26 cellular contexts compared by ENCODE assay signal in genomic region chr9:133056533-133056932, GRCh38. TPM values are rescaled to one million over a fixed set of nuclear protein-coding genes. Genes with fewer than 3 reads are reported as not detected.
A peak's percentile ranks its signal among the peaks of the same experiment; 100 is the strongest.
DNase-seq lines count a peak whose midpoint lies in the region; ATAC-seq lines count a peak whose summit lies in the region.
"Had no signal": no experiment of that assay in that cellular context is flagged by ENCODE, and none has a peak within 500 bp of the region (broad histone marks: within the 10 kb centered on the region; RNA-seq: fewer than 3 reads in every experiment).

No MANE protein-coding gene starts in this region.

- H3K4me1 Mint-ChIP-seq in activated naive CD4-positive, alpha-beta T cell treated with anti-CD3 and anti-CD28 coated beads for 36 hours (ENCODE audit: low read depth) = peaks cover 54% of the 10 kb centered on the region
- peaks cover 44% of the 10 kb centered on the region for H3K4me1 Mint-ChIP-seq in activated T-helper 1 cell treated with anti-CD3 and anti-CD28 coated beads, Interleukin-12 subunit alpha, Interleukin-12 subunit beta, Interleukin-2, Interleukin-4 antibody, amounts not matched to agents 30 ng/mL and 10 ng/mL and 1 ng/mL, durations not matched to agents 14 hours and 24 hours and 36 hours (ENCODE audit: low read depth)
- peaks cover 16 to 58% (median 43%) of the 10 kb centered on the region in 4 donors for H3K4me1 Mint-ChIP-seq in naive thymus-derived CD8-positive, alpha-beta T cell

- H3K27ac Mint-ChIP-seq in activated naive CD4-positive, alpha-beta T cell treated with anti-CD3 and anti-CD28 coated beads for 36 hours = peak overlapping the region; percentile 41
- H3K27ac Mint-ChIP-seq in activated T-helper 1 cell treated with anti-CD3 and anti-CD28 coated beads, Interleukin-12 subunit alpha, Interleukin-12 subunit beta, Interleukin-2, Interleukin-4 antibody, amounts not matched to agents 30 ng/mL and 10 ng/mL and 1 ng/mL, durations not matched to agents 14 hours and 24 hours and 36 hours = peak overlapping the region; percentile 34
- H3K27ac Mint-ChIP-seq in naive thymus-derived CD8-positive, alpha-beta T cell = peak overlapping the region; percentile 51 to 87 (median 76)
- H3K27ac Mint-ChIP-seq: activated B cell treated with CpG ODN at 0.5 μM for 24 hours, H9, progenitor cell of endocrine pancreas had no signal

- peaks cover 19% of the 10 kb centered on the region for H3K36me3 Mint-ChIP-seq in activated naive CD4-positive, alpha-beta T cell treated with anti-CD3 and anti-CD28 coated beads for 36 hours (ENCODE audit: low read depth)
- peaks cover 38% of the 10 kb centered on the region for H3K36me3 Mint-ChIP-seq in activated T-helper 1 cell treated with anti-CD3 and anti-CD28 coated beads, Interleukin-12 subunit alpha, Interleukin-12 subunit beta, Interleukin-2, Interleukin-4 antibody, amounts not matched to agents 30 ng/mL and 10 ng/mL and 1 ng/mL, durations not matched to agents 14 hours and 24 hours and 36 hours (ENCODE audit: low read depth)
- H3K36me3 Mint-ChIP-seq in naive thymus-derived CD8-positive, alpha-beta T cell = peaks cover 0 to 41% (median 16%) of the 10 kb centered on the region in 3 donors

- intact Hi-C loops in activated naive CD4-positive, alpha-beta T cell treated with anti-CD3 and anti-CD28 coated beads for 36 hours (cut with micrococcal nuclease) = loop anchor here (2.0 kb wide), 1 partner anchor 26 kb away; the partner anchor contains the start of gene GTF3C5
- intact Hi-C loops in activated T-helper 1 cell treated with anti-CD3 and anti-CD28 coated beads, Interleukin-12 subunit alpha, Interleukin-12 subunit beta, Interleukin-2, Interleukin-4 antibody, amounts not matched to agents 30 ng/mL and 10 ng/mL and 1 ng/mL, durations not matched to agents 14 hours and 24 hours and 36 hours (cut with micrococcal nuclease) = no loop called here

- POLR2A ChIA-PET in naive thymus-derived CD8-positive, alpha-beta T cell (lab: Charles Lee) = interaction anchor here (1.3 to 2.4 kb wide), 2 partner anchors 26 to 93 kb away, joined by 5 to 6 read pairs; partner anchors contain the start of gene GTF3C5

- CTCF ChIA-PET in activated naive CD4-positive, alpha-beta T cell treated with anti-CD3 and anti-CD28 coated beads for 36 hours (lab: Charles Lee) = interaction anchor here (1.1 kb wide), 1 partner anchor 8 kb away, joined by 4 read pairs; no protein-coding TSS in a partner anchor

- no peaks in the 10 kb centered on the region for H3K27me3 Mint-ChIP-seq in activated naive CD4-positive, alpha-beta T cell treated with anti-CD3 and anti-CD28 coated beads for 36 hours (ENCODE audit: low read depth)
- no peaks in the 10 kb centered on the region for H3K27me3 Mint-ChIP-seq in activated T-helper 1 cell treated with anti-CD3 and anti-CD28 coated beads, Interleukin-12 subunit alpha, Interleukin-12 subunit beta, Interleukin-2, Interleukin-4 antibody, amounts not matched to agents 30 ng/mL and 10 ng/mL and 1 ng/mL, durations not matched to agents 14 hours and 24 hours and 36 hours (ENCODE audit: insufficient read depth)
- H3K27me3 Mint-ChIP-seq in naive thymus-derived CD8-positive, alpha-beta T cell = no peaks in the 10 kb centered on the region
- H3K27me3 Mint-ChIP-seq: activated B cell treated with CpG ODN at 0.5 μM for 24 hours, progenitor cell of endocrine pancreas had no signal

- no peak overlapping the region for H3K4me3 Mint-ChIP-seq in activated naive CD4-positive, alpha-beta T cell treated with anti-CD3 and anti-CD28 coated beads for 36 hours
- no peak overlapping the region for H3K4me3 Mint-ChIP-seq in activated T-helper 1 cell treated with anti-CD3 and anti-CD28 coated beads, Interleukin-12 subunit alpha, Interleukin-12 subunit beta, Interleukin-2, Interleukin-4 antibody, amounts not matched to agents 30 ng/mL and 10 ng/mL and 1 ng/mL, durations not matched to agents 14 hours and 24 hours and 36 hours
- H3K4me3 Mint-ChIP-seq in naive thymus-derived CD8-positive, alpha-beta T cell = peak overlapping the region in 6 of 10 donors; percentile 29 to 75 (median 54)
- H3K4me3 Mint-ChIP-seq: activated B cell treated with CpG ODN at 0.5 μM for 24 hours, CD14-positive monocyte, H9, neural crest cell had no signal

- no peak for ATAC-seq in naive thymus-derived CD8-positive, alpha-beta T cell
- no peak for ATAC-seq in HG03469 (IDR thresholded peaks at IDR 0.05; ENCODE audit: unreplicated experiment)
- ATAC-seq: heart right ventricle, left lobe of liver, Panc1 had no signal

- DNase-seq in activated naive CD4-positive, alpha-beta T cell treated with anti-CD3 and anti-CD28 coated beads for 36 hours = peak; percentile 27
- DNase-seq in activated naive CD4-positive, alpha-beta T cell treated with anti-CD3 and anti-CD28 coated beads, Interleukin-2, amount 50 U/mL, for 16 hours = no peak
- DNase-seq in D341Med (ENCODE audit: low spot score) (peak; percentile 18), UCSD-AML1 (lab: John Stamatoyannopoulos, UW; ENCODE audit: unreplicated experiment) (no peak), SW 1271 (lab: John Stamatoyannopoulos, UW) (no peak)
- no peak for DNase-seq in activated T-helper 1 cell treated with anti-CD3 and anti-CD28 coated beads, Interleukin-12 subunit alpha, Interleukin-12 subunit beta, Interleukin-2, Interleukin-4 antibody, amounts not matched to agents 30 ng/mL and 10 ng/mL and 1 ng/mL, durations not matched to agents 14 hours and 24 hours and 36 hours (ENCODE audit: low spot score)
- DNase-seq in naive thymus-derived CD8-positive, alpha-beta T cell = no peak
- DNase-seq: ACHN; activated B cell treated with CpG ODN at 0.5 μM for 24 hours; anterior cingulate cortex; central memory CD4-positive, alpha-beta T cell; dermis blood vessel endothelial cell; H9; heart right ventricle; IMR-90; MM.1S; NCI-H1436 treated with DMSO at 0.1 percent for 48 hours; NK-92 treated with Interleukin-12 subunit alpha and Interleukin-12 subunit beta, amount 100 ng/mL, for 24 hours; SJCRH30; substantia nigra had no signal

- H3K9me3 Mint-ChIP-seq in activated naive CD4-positive, alpha-beta T cell treated with anti-CD3 and anti-CD28 coated beads for 36 hours = no peaks in the 10 kb centered on the region
- H3K9me3 Mint-ChIP-seq in activated T-helper 1 cell treated with anti-CD3 and anti-CD28 coated beads, Interleukin-12 subunit alpha, Interleukin-12 subunit beta, Interleukin-2, Interleukin-4 antibody, amounts not matched to agents 30 ng/mL and 10 ng/mL and 1 ng/mL, durations not matched to agents 14 hours and 24 hours and 36 hours = no peaks in the 10 kb centered on the region
- H3K9me3 Mint-ChIP-seq in naive thymus-derived CD8-positive, alpha-beta T cell = no peaks in the 10 kb centered on the region
- H3K9me3 Mint-ChIP-seq: activated B cell treated with CpG ODN at 0.5 μM for 24 hours, CD14-positive monocyte, H9, neural crest cell had no signal

RNA-seq across cellular contexts. Expression of gene CEL, which starts 5.2 kb away (rescaled TPM):
- total RNA-seq in activated naive CD4-positive, alpha-beta T cell treated with anti-CD3 and anti-CD28 coated beads for 36 hours = 1 to 10 TPM; 2.1 to 2.2 TPM
- 1.8 and 2.0 TPM in 2 replicates for total RNA-seq in activated T-helper 1 cell treated with anti-CD3 and anti-CD28 coated beads, Interleukin-12 subunit alpha, Interleukin-12 subunit beta, Interleukin-2, Interleukin-4 antibody, amounts not matched to agents 30 ng/mL and 10 ng/mL and 1 ng/mL, durations not matched to agents 14 hours and 24 hours and 36 hours
- total RNA-seq in naive thymus-derived CD8-positive, alpha-beta T cell = 1 to 10 TPM; 1.3 to 1.6 TPM
- not detected for polyA plus RNA-seq in naive thymus-derived CD8-positive, alpha-beta T cell
- polyA plus RNA-seq: CD14-positive monocyte had no signal

RNA-seq across cellular contexts. Expression of gene GTF3C5, which starts 25.7 kb away (rescaled TPM):
- 100 to 1,000 TPM; 102 to 108 TPM for total RNA-seq in activated naive CD4-positive, alpha-beta T cell treated with anti-CD3 and anti-CD28 coated beads for 36 hours
- 87.8 and 89.0 TPM in 2 replicates for total RNA-seq in activated T-helper 1 cell treated with anti-CD3 and anti-CD28 coated beads, Interleukin-12 subunit alpha, Interleukin-12 subunit beta, Interleukin-2, Interleukin-4 antibody, amounts not matched to agents 30 ng/mL and 10 ng/mL and 1 ng/mL, durations not matched to agents 14 hours and 24 hours and 36 hours
- 10 to 100 TPM; 78.7 to 81.2 TPM for total RNA-seq in naive thymus-derived CD8-positive, alpha-beta T cell
- polyA plus RNA-seq in naive thymus-derived CD8-positive, alpha-beta T cell = 10 to 100 TPM; 33.7 to 40.1 (median 37.8) TPM

Comparison
In these comparisons a context has a peak if more than half of its experiments do, and no peak if none do; other contexts are left out.
1. DNase-seq: peak in activated naive CD4-positive, alpha-beta T cell treated with anti-CD3 and anti-CD28 coated beads for 36 hours (single experiment) and D341Med (single experiment); none in activated naive CD4-positive, alpha-beta T cell treated with anti-CD3 and anti-CD28 coated beads, Interleukin-2, amount 50 U/mL, for 16 hours (single experiment), activated T-helper 1 cell treated with anti-CD3 and anti-CD28 coated beads, Interleukin-12 subunit alpha, Interleukin-12 subunit beta, Interleukin-2, Interleukin-4 antibody, amounts not matched to agents 30 ng/mL and 10 ng/mL and 1 ng/mL, durations not matched to agents 14 hours and 24 hours and 36 hours (single experiment), naive thymus-derived CD8-positive, alpha-beta T cell (0 of 10), UCSD-AML1 (single experiment) and SW 1271 (0 of 2).
2. H3K4me3 Mint-ChIP-seq: peak in naive thymus-derived CD8-positive, alpha-beta T cell (6 of 10); none in activated naive CD4-positive, alpha-beta T cell treated with anti-CD3 and anti-CD28 coated beads for 36 hours (single experiment) and activated T-helper 1 cell treated with anti-CD3 and anti-CD28 coated beads, Interleukin-12 subunit alpha, Interleukin-12 subunit beta, Interleukin-2, Interleukin-4 antibody, amounts not matched to agents 30 ng/mL and 10 ng/mL and 1 ng/mL, durations not matched to agents 14 hours and 24 hours and 36 hours (single experiment).
3. Peak in every context shown above with its lines, with median percentiles within 50 percentile points of each other: H3K27ac Mint-ChIP-seq.